Comparison of ENCODE assay signal across 27 cellular contexts in the genomic region with DNA sequence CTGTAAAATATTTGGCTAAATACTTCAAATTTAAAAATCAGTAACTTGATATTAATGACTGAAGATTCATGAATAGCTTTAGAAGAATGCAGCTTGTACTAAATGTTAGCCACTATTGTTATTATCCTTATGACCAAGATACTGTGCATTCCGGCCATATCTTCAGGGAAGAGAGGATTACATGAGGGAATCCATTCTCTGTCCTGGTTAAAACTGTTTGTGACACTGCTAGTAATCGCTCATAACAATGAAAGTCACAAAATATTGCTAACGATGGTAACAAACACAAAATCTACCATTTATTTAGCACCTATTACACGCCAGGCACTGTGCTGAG.
A peak's percentile ranks its signal among the peaks of the same experiment; 100 is the strongest.
DNase-seq lines count a peak whose midpoint lies in the region; ATAC-seq and TF ChIP-seq lines count a peak whose summit lies in the region.
"Had no signal": no experiment of that assay in that cellular context is flagged by ENCODE, and none has a peak within 500 bp of the region (broad histone marks: within the 10 kb centered on the region; RNA-seq: fewer than 3 reads in every experiment).

No MANE protein-coding gene starts in this region.

- no peak for ATAC-seq in HG02852 (IDR thresholded peaks at IDR 0.05; ENCODE audit: unreplicated experiment)
- ATAC-seq in GM18511 (IDR thresholded peaks at IDR 0.05; ENCODE audit: unreplicated experiment) = no peak
- ATAC-seq: HepG2; natural killer cell treated with Interleukin-12 subunit alpha and Interleukin-12 subunit beta and Interleukin-15 and Interleukin-18, amount 100 ng/mL, for 72 hours; WTC11 had no signal

- in situ Hi-C loops in GM13977 (cut with MboI; ENCODE audit: low pct_unique_long_range_greater_than_20kb, low sequenced_read_pairs, unreplicated experiment) = no loop called here

- TF ChIP-seq CTCF in GM13977 (IDR thresholded peaks at IDR 0.05; ENCODE audit: extremely low read depth, insufficient read depth, missing control alignments) = no peak

- DNase-seq in AG08395 (ENCODE audit: low spot score) = peak; percentile 39
- peak; percentile 76 for DNase-seq in HCEC 1CT
- DNase-seq in amniotic epithelial cell (ENCODE audit: low read depth) = peak; percentile 74
- DNase-seq in hepatic stellate cell (ENCODE audit: low spot score) = peak; percentile 31
- no peak for DNase-seq in GM13977 (ENCODE audit: low spot score)
- no peak for DNase-seq in stimulated activated CD8-positive, alpha-beta memory T cell treated with anti-CD3 and anti-CD28 coated beads, Interleukin-4, amount 100 ng/mL, for 48 hours
- DNase-seq: activated CD4-positive, alpha-beta T cell treated with anti-CD3 and anti-CD28 coated beads, Interleukin-2, amount 50 U/mL, for 4 hours; activated CD8-positive, alpha-beta memory T cell treated with anti-CD3 and anti-CD28 coated beads, Interleukin-2, amount 50 U/mL, for 4 hours; activated naive CD4-positive, alpha-beta T cell treated with anti-CD3 and anti-CD28 coated beads, Interleukin-2, amount 10 ng/mL, durations not matched to agents 7 days and 5 days; BE2C; GF-D8; glutamatergic neuron; Kasumi-1; midbrain; NCI-H187 treated with DMSO at 0.1 percent for 48 hours; NCI-H2171 treated with DMSO at 0.1 percent for 48 hours; NCI-H524 treated with DMSO at 0.1 percent for 48 hours; PC-9; SHP77; small intestine; stimulated activated CD4-positive, alpha-beta T cell treated with anti-CD3 and anti-CD28 coated beads, Interleukin-1b, Interleukin-23, amount 100 ng/mL, for 48 hours; SW 1271 had no signal

Comparison
In these comparisons a context has a peak if more than half of its experiments do, and no peak if none do; other contexts are left out.
1. DNase-seq: peak in AG08395 (single experiment), HCEC 1CT (single experiment), amniotic epithelial cell (single experiment) and hepatic stellate cell (single experiment); none in GM13977 (single experiment) and stimulated activated CD8-positive, alpha-beta memory T cell treated with anti-CD3 and anti-CD28 coated beads, Interleukin-4, amount 100 ng/mL, for 48 hours (single experiment).